In the genomic region with DNA sequence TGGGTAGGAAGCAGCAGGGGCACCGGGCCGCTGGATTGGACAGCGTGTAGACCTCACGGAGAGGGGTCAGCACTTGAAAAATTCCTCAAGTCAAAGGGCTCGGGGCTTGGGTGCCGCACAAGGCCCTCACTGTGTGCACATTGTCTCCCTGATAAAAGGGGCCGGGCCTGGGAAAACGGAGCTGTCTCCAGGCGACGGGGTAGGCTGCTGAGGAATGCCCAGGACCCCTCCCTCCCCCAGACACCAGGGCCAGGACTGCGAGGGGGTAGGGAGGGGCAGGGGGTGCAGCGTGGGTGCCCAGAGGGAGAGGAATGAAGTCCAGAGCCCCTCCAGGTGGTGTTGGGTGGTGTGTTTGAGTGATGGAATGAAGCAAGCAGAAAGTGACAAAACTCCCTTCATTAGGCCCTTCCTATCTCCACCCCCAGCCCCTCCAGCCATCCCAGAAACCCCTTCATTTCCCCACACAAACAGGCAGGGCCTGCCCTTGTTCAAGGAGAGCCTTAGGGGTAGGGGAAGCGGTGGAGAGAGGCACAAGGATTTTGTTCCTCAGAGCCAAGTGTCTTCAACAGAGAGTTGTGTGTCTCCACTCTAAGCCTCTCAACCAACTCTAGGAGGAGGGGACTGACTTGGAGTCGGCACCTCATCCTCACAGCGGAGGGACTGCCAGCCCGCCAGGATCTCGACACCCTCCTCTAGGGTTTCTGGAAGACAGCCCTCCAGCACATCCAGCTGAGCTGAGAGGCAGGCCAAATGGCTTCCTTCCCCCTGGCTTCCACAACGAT, we compare ENCODE assay signal across 17 cellular contexts.
A peak's percentile ranks its signal among the peaks of the same experiment; 100 is the strongest.
DNase-seq lines count a peak whose midpoint lies in the region; ATAC-seq and TF ChIP-seq lines count a peak whose summit lies in the region.
"Had no signal": no experiment of that assay in that cellular context is flagged by ENCODE, and none has a peak within 500 bp of the region (broad histone marks: within the 10 kb centered on the region; RNA-seq: fewer than 3 reads in every experiment).

No MANE protein-coding gene starts in this region.

- H3K4me3 Mint-ChIP-seq in nephron (no peak overlapping the region), type B pancreatic cell (no peak overlapping the region)
- H3K4me3 Mint-ChIP-seq: effector memory CD8-positive, alpha-beta T cell; memory B cell; stimulated activated effector memory CD8-positive, alpha-beta T cell treated with anti-CD3 and anti-CD28 coated beads, Interleukin-12 subunit alpha, Interleukin-12 subunit beta, amount 100 ng/mL, for 72 hours had no signal

- peak overlapping the region in 2 of 3 experiments; percentile 53 to 61 for H3K27ac Mint-ChIP-seq in nephron
- H3K27ac Mint-ChIP-seq in type B pancreatic cell, result no peak overlapping the region
- H3K27ac Mint-ChIP-seq: effector memory CD8-positive, alpha-beta T cell; memory B cell; stimulated activated effector memory CD8-positive, alpha-beta T cell treated with anti-CD3 and anti-CD28 coated beads, Interleukin-12 subunit alpha, Interleukin-12 subunit beta, amount 100 ng/mL, for 72 hours had no signal

- DNase-seq in anterior cingulate cortex (lab: John Stamatoyannopoulos, UW) (peak in 53 of 58 donors; percentile 11 to 90 (median 66)), Right ventricle myocardium superior (peak; percentile 67), type B pancreatic cell (ENCODE audit: extremely low spot score, unreplicated experiment) (peak; percentile 67)
- DNase-seq: activated naive CD4-positive, alpha-beta T cell; brain microvascular endothelial cell; effector memory CD8-positive, alpha-beta T cell; NCI-H1436; NCI-H2227 treated with DMSO at 0.1 percent for 48 hours; SHP77; T-helper 2 cell had no signal

- no peaks in the 10 kb centered on the region for H3K36me3 Mint-ChIP-seq in nephron (ENCODE audit: low read depth)
- no peaks in the 10 kb centered on the region for H3K36me3 Mint-ChIP-seq in type B pancreatic cell
- H3K36me3 Mint-ChIP-seq: memory B cell; stimulated activated effector memory CD8-positive, alpha-beta T cell treated with anti-CD3 and anti-CD28 coated beads, Interleukin-12 subunit alpha, Interleukin-12 subunit beta, amount 100 ng/mL, for 72 hours had no signal

- H3K4me1 Mint-ChIP-seq in nephron (peaks cover 35% of the 10 kb centered on the region), type B pancreatic cell (ENCODE audit: unreplicated experiment) (peaks cover 26% of the 10 kb centered on the region)
- H3K4me1 Mint-ChIP-seq: memory B cell; stimulated activated effector memory CD8-positive, alpha-beta T cell treated with anti-CD3 and anti-CD28 coated beads, Interleukin-12 subunit alpha, Interleukin-12 subunit beta, amount 100 ng/mL, for 72 hours had no signal

- intact Hi-C loops in Right ventricle myocardium superior (cut with DNase I), result no loop called here

- H3K27me3 Mint-ChIP-seq in nephron (ENCODE audit: low read depth), result peaks cover 5% of the 10 kb centered on the region
- no peaks in the 10 kb centered on the region for H3K27me3 Mint-ChIP-seq in type B pancreatic cell

- H3K9me3 Mint-ChIP-seq in nephron, result no peaks in the 10 kb centered on the region
- H3K9me3 Mint-ChIP-seq in type B pancreatic cell, result no peaks in the 10 kb centered on the region
- H3K9me3 Mint-ChIP-seq: effector memory CD8-positive, alpha-beta T cell; stimulated activated effector memory CD8-positive, alpha-beta T cell treated with anti-CD3 and anti-CD28 coated beads, Interleukin-12 subunit alpha, Interleukin-12 subunit beta, amount 100 ng/mL, for 72 hours had no signal

- ATAC-seq in Right ventricle myocardium superior (ENCODE audit: poor library complexity), result peak; percentile 40
- no peak for ATAC-seq in HG03159 (IDR thresholded peaks at IDR 0.05; ENCODE audit: unreplicated experiment)
- ATAC-seq in GM19455 (IDR thresholded peaks at IDR 0.05; ENCODE audit: unreplicated experiment), result no peak
- ATAC-seq in GM18873 (IDR thresholded peaks at IDR 0.05; ENCODE audit: low FRiP score, unreplicated experiment), result no peak
- ATAC-seq: activated CD4-positive, CD25-positive, alpha-beta regulatory T cell treated with anti-CD3 and anti-CD28 coated beads, Interleukin-2, amount 50 U/mL, for 24 hours; effector memory CD8-positive, alpha-beta T cell; stimulated activated effector memory CD8-positive, alpha-beta T cell treated with anti-CD3 and anti-CD28 coated beads, Interleukin-12 subunit alpha, Interleukin-12 subunit beta, amount 100 ng/mL, for 72 hours had no signal

- TF ChIP-seq CTCF in nephron (IDR thresholded peaks at IDR 0.05; ENCODE audit: unreplicated experiment in 3 of 3) (no peak), type B pancreatic cell (conservative IDR thresholded peaks at IDR 0.05) (no peak)
